Comparison of ENCODE assay signal across 17 cellular contexts in genomic region chr3:134494539-134494938, GRCh38.
"Had no signal": no experiment of that assay in that cellular context is flagged by ENCODE, and none has a peak within 500 bp of the region (broad histone marks: within the 10 kb centered on the region; RNA-seq: fewer than 3 reads in every experiment).

No MANE protein-coding gene starts in this region.

- DNase-seq: activated B cell treated with CpG ODN at 0.5 μM for 24 hours; activated CD8-positive, alpha-beta memory T cell treated with anti-CD3 and anti-CD28 coated beads, Interleukin-2, amount 10 ng/mL, durations not matched to agents 7 days and 5 days; activated gamma-delta T cell; activated T-cell treated with anti-CD3 and anti-CD28 coated beads, Interleukin-2, amount 50 U/mL, for 48 hours; amygdala; endodermal cell; esophagus squamous epithelium; kidney; left ventricle myocardium inferior; mesenchymal stem cell; psoas muscle; spleen; stimulated activated CD4-positive, alpha-beta T cell treated with anti-CD3 and anti-CD28 coated beads, Interleukin-1b, Interleukin-23, amount 100 ng/mL, for 48 hours; stimulated activated naive B cell treated with anti-CD40 and anti-IgM and Interleukin-4, amounts not matched to agents 10 μg/mL and 1 μg/mL and 100 μg/mL, for 72 hours had no signal

- H3K9me3 ChIP-seq: esophagus squamous epithelium, gastroesophageal sphincter, psoas muscle, spleen had no signal

- H3K4me3 ChIP-seq: esophagus squamous epithelium, gastroesophageal sphincter, left ventricle myocardium inferior, psoas muscle, spleen, tibial nerve had no signal

- ATAC-seq: activated CD8-positive, alpha-beta memory T cell treated with anti-CD3 and anti-CD28 coated beads, Interleukin-2, amount 10 ng/mL, durations not matched to agents 7 days and 5 days; gastroesophageal sphincter; psoas muscle; sciatic nerve; stimulated activated naive B cell treated with anti-CD40 and anti-IgM and Interleukin-4, amounts not matched to agents 10 μg/mL and 1 μg/mL and 100 μg/mL, for 72 hours had no signal

- H3K27me3 ChIP-seq: esophagus squamous epithelium, gastroesophageal sphincter, spleen, tibial nerve had no signal

- H3K27ac ChIP-seq: esophagus squamous epithelium, gastroesophageal sphincter, left ventricle myocardium inferior, psoas muscle, spleen, tibial nerve had no signal
